In genomic region chr14:52551696-52552062, GRCh38 we compare ENCODE assay signal across 8 cellular contexts. TPM values are rescaled to one million over a fixed set of nuclear protein-coding genes. Genes with fewer than 3 reads are reported as not detected.
DNase-seq lines count a peak whose midpoint lies in the region; ATAC-seq and TF ChIP-seq lines count a peak whose summit lies in the region.

No MANE protein-coding gene starts in this region.

- DNase-seq in activated naive CD4-positive, alpha-beta T cell treated with Interleukin-2 at 50 U/mL for 16 hours = no peak
- peak; percentile 30 for DNase-seq in NCI-H2029 (lab: John Stamatoyannopoulos, UW)
- no peak for DNase-seq in glutamatergic neuron
- peak in 1 of 2 donors; percentile 7 for DNase-seq in trophoblast cell
- DNase-seq in activated effector memory CD4-positive, alpha-beta T cell treated with Interleukin-2 at 50 U/mL for 16 hours = no peak

- H2AK5ac ChIP-seq in trophoblast cell (ENCODE audit: low read length) = no peak overlapping the region

- peak overlapping the region; percentile 95 for H3K4me3 Mint-ChIP-seq in activated naive CD4-positive, alpha-beta T cell treated with anti-CD3 and anti-CD28 coated beads, Interleukin-2, amount 50 U/mL, for 24 hours
- peak overlapping the region; percentile 96 for H3K4me3 Mint-ChIP-seq in activated T-helper 17 cell treated with anti-CD3 and anti-CD28 coated beads, Interleukin-2, amount 50 U/mL, for 72 hours
- H3K4me3 Mint-ChIP-seq in glutamatergic neuron (ENCODE audit: unreplicated experiment) = peak overlapping the region; percentile 95

- peak overlapping the region; percentile 91 for H2AFZ ChIP-seq in trophoblast cell (ENCODE audit: insufficient read depth, low read length, poor library complexity)

- peaks cover 0 to 2% of the 10 kb centered on the region in 2 experiments for H3K4me1 ChIP-seq in trophoblast cell (ENCODE audit: control insufficient read depth in 1 of 2, insufficient read depth in 2 of 2, low read length in 2 of 2)

- no peaks in the 10 kb centered on the region for H3K79me2 ChIP-seq in trophoblast cell (ENCODE audit: control insufficient read depth, insufficient read depth, low read length, poor library complexity)

- WGBS in trophoblast cell (ENCODE audit: extremely low coverage, insufficient coverage, insufficient read length) = no CpG with 5 or more reads among the region's 8 CpGs

- H3K23ac ChIP-seq in trophoblast cell (ENCODE audit: low read length) = no peak overlapping the region

- H3K27me3 ChIP-seq in trophoblast cell (ENCODE audit: insufficient read depth, low read length) = no peaks in the 10 kb centered on the region

- no peaks in the 10 kb centered on the region for H3K36me3 Mint-ChIP-seq in activated naive CD4-positive, alpha-beta T cell treated with anti-CD3 and anti-CD28 coated beads, Interleukin-2, amount 50 U/mL, for 24 hours
- no peaks in the 10 kb centered on the region for H3K36me3 Mint-ChIP-seq in activated T-helper 17 cell treated with anti-CD3 and anti-CD28 coated beads, Interleukin-2, amount 50 U/mL, for 72 hours (ENCODE audit: low read depth)
- H3K36me3 Mint-ChIP-seq in glutamatergic neuron (ENCODE audit: unreplicated experiment) = no peaks in the 10 kb centered on the region

- H3K4me1 Mint-ChIP-seq in activated naive CD4-positive, alpha-beta T cell treated with anti-CD3 and anti-CD28 coated beads, Interleukin-2, amount 50 U/mL, for 24 hours = peaks cover 32% of the 10 kb centered on the region
- peaks cover 16% of the 10 kb centered on the region for H3K4me1 Mint-ChIP-seq in activated T-helper 17 cell treated with anti-CD3 and anti-CD28 coated beads, Interleukin-2, amount 50 U/mL, for 72 hours
- peaks cover 4% of the 10 kb centered on the region for H3K4me1 Mint-ChIP-seq in glutamatergic neuron (ENCODE audit: low read depth, unreplicated experiment)

- peaks cover 5% of the 10 kb centered on the region for H3K27me3 Mint-ChIP-seq in activated naive CD4-positive, alpha-beta T cell treated with anti-CD3 and anti-CD28 coated beads, Interleukin-2, amount 50 U/mL, for 24 hours
- H3K27me3 Mint-ChIP-seq in activated T-helper 17 cell treated with anti-CD3 and anti-CD28 coated beads, Interleukin-2, amount 50 U/mL, for 72 hours = peaks cover 7% of the 10 kb centered on the region
- peaks cover 10% of the 10 kb centered on the region for H3K27me3 Mint-ChIP-seq in glutamatergic neuron (ENCODE audit: unreplicated experiment)

- no peak overlapping the region for H3K18ac ChIP-seq in trophoblast cell (ENCODE audit: low read length)

- TF ChIP-seq CTCF in glutamatergic neuron (IDR thresholded peaks at IDR 0.05; ENCODE audit: partially characterized antibody, unreplicated experiment) = no peak

- H2BK120ac ChIP-seq in trophoblast cell (ENCODE audit: insufficient read depth, low read length, poor library complexity) = no peak overlapping the region

- TF ChIP-seq POLR2A in GM18505 (IDR thresholded peaks at IDR 0.05; ENCODE audit: borderline replicate concordance, extremely low read depth, insufficient read depth, insufficient read length) = no peak

- H3K79me1 ChIP-seq in trophoblast cell (ENCODE audit: low read length) = no peaks in the 10 kb centered on the region

- no peak overlapping the region for H2BK5ac ChIP-seq in trophoblast cell (ENCODE audit: low read depth, low read length, poor library complexity)

- no peaks in the 10 kb centered on the region for H3K9me3 ChIP-seq in trophoblast cell (ENCODE audit: insufficient read depth, low read depth, low read length)

- H3K14ac ChIP-seq in trophoblast cell (ENCODE audit: low read length) = no peak overlapping the region

- H3K27ac Mint-ChIP-seq in activated naive CD4-positive, alpha-beta T cell treated with anti-CD3 and anti-CD28 coated beads, Interleukin-2, amount 50 U/mL, for 24 hours = peak overlapping the region; percentile 85
- peak overlapping the region; percentile 95 for H3K27ac Mint-ChIP-seq in activated T-helper 17 cell treated with anti-CD3 and anti-CD28 coated beads, Interleukin-2, amount 50 U/mL, for 72 hours
- peak overlapping the region; percentile 94 for H3K27ac Mint-ChIP-seq in glutamatergic neuron (ENCODE audit: unreplicated experiment)

- peak overlapping the region; percentile 40 for H4K8ac ChIP-seq in trophoblast cell (ENCODE audit: low read depth, low read length)

- H3K4ac ChIP-seq in trophoblast cell (ENCODE audit: low read depth, low read length) = no peak overlapping the region

- ATAC-seq in activated T-helper 17 cell treated with anti-CD3 and anti-CD28 coated beads, Interleukin-2, amount 50 U/mL, for 72 hours (replicated peaks) = no peak
- no peak for ATAC-seq in GM18505 (IDR thresholded peaks at IDR 0.05; ENCODE audit: unreplicated experiment)

- no peak overlapping the region for H2BK12ac ChIP-seq in trophoblast cell (ENCODE audit: low read length)

- H4K12ac ChIP-seq in trophoblast cell (ENCODE audit: low read depth, low read length) = no peak overlapping the region

- H3K9ac ChIP-seq in trophoblast cell (ENCODE audit: low read length) = no peak overlapping the region

- H3K4me3 ChIP-seq in trophoblast cell (ENCODE audit: low read depth, low read length) = peak overlapping the region; percentile 81

- H3K9me3 Mint-ChIP-seq in activated naive CD4-positive, alpha-beta T cell treated with anti-CD3 and anti-CD28 coated beads, Interleukin-2, amount 50 U/mL, for 24 hours = no peaks in the 10 kb centered on the region
- no peaks in the 10 kb centered on the region for H3K9me3 Mint-ChIP-seq in activated T-helper 17 cell treated with anti-CD3 and anti-CD28 coated beads, Interleukin-2, amount 50 U/mL, for 72 hours
- H3K9me3 Mint-ChIP-seq in glutamatergic neuron (ENCODE audit: unreplicated experiment) = peaks cover 8% of the 10 kb centered on the region

- H3K27ac ChIP-seq in trophoblast cell (ENCODE audit: low read depth, low read length) = no peak overlapping the region

- no peak overlapping the region for H4K91ac ChIP-seq in trophoblast cell (ENCODE audit: low read depth, low read length)

- H3K36me3 ChIP-seq in trophoblast cell (ENCODE audit: control insufficient read depth in 1 of 2, insufficient read depth in 2 of 2, low read length in 2 of 2) = no peaks in the 10 kb centered on the region

- peak overlapping the region; percentile 86 for H3K4me2 ChIP-seq in trophoblast cell (ENCODE audit: low read length)

RNA-seq across cellular contexts. Expression of gene TXNDC16, which starts 0.6 kb away (rescaled TPM):
- total RNA-seq in activated T-helper 17 cell treated with anti-CD3 and anti-CD28 coated beads, Interleukin-2, amount 50 U/mL, for 72 hours = 1 to 10 TPM; 5.6 to 7.7 TPM
- total RNA-seq in glutamatergic neuron (ENCODE audit: unreplicated experiment) = 17.5 TPM
- polyA plus RNA-seq in trophoblast cell (2013) = 3.2 and 3.4 TPM in 2 replicates

RNA-seq across cellular contexts. Expression of gene GPR137C, which starts 1.0 kb away (rescaled TPM):
- total RNA-seq in activated T-helper 17 cell treated with anti-CD3 and anti-CD28 coated beads, Interleukin-2, amount 50 U/mL, for 72 hours = under 1 TPM; 0.26 to 0.35 TPM
- 19.5 TPM for total RNA-seq in glutamatergic neuron (ENCODE audit: unreplicated experiment)
- 1.4 and 1.6 TPM in 2 replicates for polyA plus RNA-seq in trophoblast cell (2013)

Comparison
In these comparisons a context has a peak if more than half of its experiments do, and no peak if none do; other contexts are left out.
1. RNA of gene GPR137C, which starts 1.0 kb away (total RNA-seq): 19.5 TPM in glutamatergic neuron (single experiment); 0.26 to 0.35 TPM in activated T-helper 17 cell treated with anti-CD3 and anti-CD28 coated beads, Interleukin-2, amount 50 U/mL, for 72 hours; every median in the first group is over 10 times any median in the second.
2. Peak in every context shown above with its lines, with median percentiles within 50 percentile points of each other: H3K27ac Mint-ChIP-seq and H3K4me3 Mint-ChIP-seq.